In the genomic region with DNA sequence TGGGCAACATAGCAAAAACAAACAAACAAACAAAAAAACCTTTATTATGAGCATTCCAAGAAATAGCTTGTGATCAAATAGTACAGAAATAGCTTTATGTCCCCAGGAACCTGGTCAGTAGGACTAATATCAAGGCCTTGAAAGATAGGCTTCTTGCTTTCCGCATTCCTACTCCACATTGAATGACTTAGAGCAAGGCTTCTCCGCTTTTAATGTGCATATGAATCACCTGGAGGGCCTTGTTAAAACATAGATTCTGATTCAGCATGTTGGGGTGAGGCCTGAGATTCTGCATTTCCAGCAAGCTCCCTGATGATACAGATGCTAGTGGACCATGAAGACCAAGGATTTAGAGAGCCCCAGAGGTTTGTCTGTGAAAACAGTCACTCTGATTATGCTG, we compare ENCODE assay signal across 16 cellular contexts.
"Had no signal": no experiment of that assay in that cellular context is flagged by ENCODE, and none has a peak within 500 bp of the region (broad histone marks: within the 10 kb centered on the region; RNA-seq: fewer than 3 reads in every experiment).

No MANE protein-coding gene starts in this region.

- H3K9me3 ChIP-seq: ovary had no signal

- H3K9me3 Mint-ChIP-seq: dendritic cell treated with granulocyte-macrophage colony-stimulating factor and Interleukin-4, amounts not matched to agents 40 ng/mL and 50 ng/mL, for 4 days; effector memory CD8-positive, alpha-beta T cell; type B pancreatic cell had no signal

- H3K4me3 Mint-ChIP-seq: dendritic cell treated with granulocyte-macrophage colony-stimulating factor and Interleukin-4, amounts not matched to agents 40 ng/mL and 50 ng/mL, for 4 days; effector memory CD8-positive, alpha-beta T cell; naive B cell; type B pancreatic cell had no signal

- ATAC-seq: effector memory CD8-positive, alpha-beta T cell; foreskin keratinocyte; left colon; left ventricle myocardium superior; right cardiac atrium had no signal

- DNase-seq: effector memory CD8-positive, alpha-beta T cell; erythroblast; foreskin keratinocyte; kidney; left colon; left ventricle myocardium superior; mesenchymal stem cell; naive B cell; ovary; right cardiac atrium; small intestine; stimulated activated CD4-positive, alpha-beta T cell treated with anti-CD3 and anti-CD28 coated beads, Interleukin-2, amount 100 ng/mL, for 48 hours; stimulated activated naive CD4-positive, alpha-beta T cell treated with Interleukin-2 at 50 U/mL for 16 hours had no signal

- H3K27ac Mint-ChIP-seq: dendritic cell treated with granulocyte-macrophage colony-stimulating factor and Interleukin-4, amounts not matched to agents 40 ng/mL and 50 ng/mL, for 4 days; effector memory CD8-positive, alpha-beta T cell; naive B cell had no signal

- H3K36me3 ChIP-seq: ovary had no signal

- H3K27me3 ChIP-seq: ovary had no signal

- H3K27me3 Mint-ChIP-seq: type B pancreatic cell had no signal

- H3K4me1 ChIP-seq: foreskin keratinocyte had no signal

- H3K27ac ChIP-seq: foreskin keratinocyte, ovary had no signal

- H3K4me3 ChIP-seq: lung, ovary had no signal

- H3K4me1 Mint-ChIP-seq: naive B cell had no signal

- H3K36me3 Mint-ChIP-seq: naive B cell had no signal
